ENCODE assay signal across 16 cellular contexts in genomic region chr7:91323759-91324158, GRCh38. TPM values are rescaled to one million over a fixed set of nuclear protein-coding genes. Genes with fewer than 3 reads are reported as not detected.
DNase-seq lines count a peak whose midpoint lies in the region; TF ChIP-seq lines count a peak whose summit lies in the region.
"Had no signal": no experiment of that assay in that cellular context is flagged by ENCODE, and none has a peak within 500 bp of the region (broad histone marks: within the 10 kb centered on the region; RNA-seq: fewer than 3 reads in every experiment).

No MANE protein-coding gene starts in this region.

- H2BK5ac ChIP-seq in mesendoderm (ENCODE audit: low read length), result no peak overlapping the region

- BruUV-seq in A673 (replicated peaks; lab: Mats Ljungman, UMichigan), result no TSS peak

- H3K4ac ChIP-seq in mesendoderm (ENCODE audit: low read depth, low read length), result no peak overlapping the region

- H3K79me1 ChIP-seq in mesendoderm (ENCODE audit: low read length), result no peaks in the 10 kb centered on the region

- H3K27me3 ChIP-seq in A673 (replicated peaks; ENCODE audit: insufficient read depth, low read depth, low read length, poor library complexity) (no peaks in the 10 kb centered on the region), mesendoderm (ENCODE audit: insufficient read depth, low read length, poor library complexity) (no peaks in the 10 kb centered on the region), ovary (no peaks in the 10 kb centered on the region)
- H3K27me3 ChIP-seq: BLaER1 treated with 17β-estradiol and CSF1 and Interleukin-3, amounts not matched to agents 10 nM and 100 nM had no signal

- TF ChIP-seq EP300 in ovary (IDR thresholded peaks at IDR 0.05), result no peak

- H3K4me3 ChIP-seq in A673 (ENCODE audit: low read depth, low read length, poor library complexity, severe bottlenecking), result no peak overlapping the region
- H3K4me3 ChIP-seq in mesendoderm (ENCODE audit: low read length), result no peak overlapping the region
- H3K4me3 ChIP-seq in ovary, result no peak overlapping the region
- H3K4me3 ChIP-seq: BLaER1 treated with 17β-estradiol and CSF1 and Interleukin-3, amounts not matched to agents 10 nM and 100 nM had no signal

- no peaks in the 10 kb centered on the region for H3K9me3 ChIP-seq in A673 (ENCODE audit: low read depth, low read length, poor library complexity, severe bottlenecking)
- no peaks in the 10 kb centered on the region for H3K9me3 ChIP-seq in ovary
- H3K9me3 ChIP-seq: BLaER1 treated with 17β-estradiol and CSF1 and Interleukin-3, amounts not matched to agents 10 nM and 100 nM; Caco-2 had no signal

- POLR2A ChIA-PET in A673 (lab: Charles Lee; ENCODE audit: low non-redundant PET), result no interaction called here

- intact Hi-C loops in A673 (cut with micrococcal nuclease; ENCODE audit: unreplicated experiment) (loop anchor here (10.0 kb wide), 1 partner anchor 551 kb away; no protein-coding TSS in a partner anchor), ovary (cut with DNase I) (no loop called here)

- no CpG with 5 or more reads among the region's 1 CpG for WGBS in mesendoderm (ENCODE audit: extremely low coverage, insufficient coverage, low lambda C conversion rate)
- 17 to 23% (median 21%) methylated on average over 1 of the region's 1 CpG for WGBS in ovary, 3 donors

- H2BK120ac ChIP-seq in mesendoderm (ENCODE audit: low read depth, low read length), result no peak overlapping the region

- H2AK5ac ChIP-seq in mesendoderm (ENCODE audit: low read length), result no peak overlapping the region

- H3K18ac ChIP-seq in mesendoderm (ENCODE audit: low read length), result peak overlapping the region; percentile 51

- H3K36me3 ChIP-seq in A673 (ENCODE audit: insufficient read depth, low read length, poor library complexity, severe bottlenecking) (no peaks in the 10 kb centered on the region), mesendoderm (ENCODE audit: control insufficient read depth, insufficient read depth, low read length) (no peaks in the 10 kb centered on the region), ovary (no peaks in the 10 kb centered on the region)
- H3K36me3 ChIP-seq: BLaER1 treated with 17β-estradiol and CSF1 and Interleukin-3, amounts not matched to agents 10 nM and 100 nM had no signal

- H3K4me1 ChIP-seq in A673 (ENCODE audit: insufficient read depth, low read length, poor library complexity, severe bottlenecking) (peaks cover 50% of the 10 kb centered on the region), mesendoderm (ENCODE audit: control insufficient read depth, low read depth, low read length) (no peaks in the 10 kb centered on the region), ovary (ENCODE audit: insufficient read depth) (no peaks in the 10 kb centered on the region)
- H3K4me1 ChIP-seq: Caco-2 had no signal

- peak overlapping the region; percentile 93 for H3K27ac ChIP-seq in A673 (ENCODE audit: low read depth, low read length, poor library complexity, severe bottlenecking)
- H3K27ac ChIP-seq in mesendoderm (ENCODE audit: low read depth, low read length), result no peak overlapping the region
- H3K27ac ChIP-seq in ovary, result no peak overlapping the region
- H3K27ac ChIP-seq: BLaER1 treated with 17β-estradiol and CSF1 and Interleukin-3, amounts not matched to agents 10 nM and 100 nM; C4-2B had no signal

- no peak overlapping the region for H3K9ac ChIP-seq in mesendoderm (ENCODE audit: low read length)
- H3K9ac ChIP-seq: BLaER1 treated with 17β-estradiol and CSF1 and Interleukin-3, amounts not matched to agents 10 nM and 100 nM had no signal

- H2BK15ac ChIP-seq in mesendoderm (replicated peaks; ENCODE audit: low read depth), result no peak overlapping the region

- no peak overlapping the region for H4K5ac ChIP-seq in mesendoderm (ENCODE audit: low read length)

- H3K4me2 ChIP-seq in mesendoderm (ENCODE audit: low read length), result no peak overlapping the region
- H3K4me2 ChIP-seq: BLaER1 treated with 17β-estradiol and CSF1 and Interleukin-3, amounts not matched to agents 10 nM and 100 nM had no signal

- H4K8ac ChIP-seq in mesendoderm (ENCODE audit: low read depth, low read length), result no peak overlapping the region

- H3K23ac ChIP-seq in mesendoderm (ENCODE audit: low read length), result no peak overlapping the region

- DNase-seq in A673 (ENCODE audit: low spot score), result no peak
- DNase-seq in mesendoderm, result no peak
- peak in 4 of 5 donors; percentile 17 to 57 (median 38) for DNase-seq in ovary
- no peak for DNase-seq in T-helper 9 cell
- DNase-seq in NCI-H1436 treated with DMSO at 0.1 percent for 48 hours (lab: John Stamatoyannopoulos, UW), result no peak
- DNase-seq in activated gamma-delta T cell (lab: John Stamatoyannopoulos, UW), result no peak
- DNase-seq: 8988T; AML-193; Caco-2; Calu3; CD4-positive, alpha-beta T cell; CD8-positive, alpha-beta T cell; DMS79 treated with DMSO at 0.1 percent for 48 hours; GF-D8 had no signal

- TF ChIP-seq CTCF in A673 (conservative IDR thresholded peaks at IDR 0.05; ENCODE audit: low read depth, low read length) (no peak), ovary (IDR thresholded peaks at IDR 0.05) (no peak)

- no peaks in the 10 kb centered on the region for H3K79me2 ChIP-seq in mesendoderm (ENCODE audit: control insufficient read depth, insufficient read depth, low read length)

- no peak overlapping the region for H3K56ac ChIP-seq in mesendoderm (ENCODE audit: low read length)

- TF ChIP-seq POLR2A in ovary (IDR thresholded peaks at IDR 0.05), result no peak

- CTCF ChIA-PET in A673 (lab: Charles Lee), result no interaction called here

RNA-seq across cellular contexts. Expression of gene FZD1, which starts 59.5 kb away (rescaled TPM):
- 47.6 and 49.9 TPM in 2 replicates for total RNA-seq in A673 (2021)
- polyA plus RNA-seq in mesendoderm (2013, experiment 1 of 2), result 0.98 TPM
- 0.97 TPM for polyA plus RNA-seq in mesendoderm (2013, experiment 2 of 2)
- total RNA-seq in ovary, result 10 to 100 TPM; 11.8 to 33.6 (median 21.8) TPM
- polyA plus RNA-seq in ovary, result 10 to 100 TPM; 18.9 to 19.0 TPM
- total RNA-seq: CD8-positive, alpha-beta T cell had no signal

Comparison
In these comparisons a context has a peak if more than half of its experiments do, and no peak if none do; other contexts are left out.
1. DNase-seq: peak in ovary (4 of 5); none in A673 (single experiment), mesendoderm (single experiment), T-helper 9 cell (single experiment), NCI-H1436 treated with DMSO at 0.1 percent for 48 hours (single experiment) and activated gamma-delta T cell (single experiment).